ENCODE assay signal across 8 cellular contexts in the genomic region with DNA sequence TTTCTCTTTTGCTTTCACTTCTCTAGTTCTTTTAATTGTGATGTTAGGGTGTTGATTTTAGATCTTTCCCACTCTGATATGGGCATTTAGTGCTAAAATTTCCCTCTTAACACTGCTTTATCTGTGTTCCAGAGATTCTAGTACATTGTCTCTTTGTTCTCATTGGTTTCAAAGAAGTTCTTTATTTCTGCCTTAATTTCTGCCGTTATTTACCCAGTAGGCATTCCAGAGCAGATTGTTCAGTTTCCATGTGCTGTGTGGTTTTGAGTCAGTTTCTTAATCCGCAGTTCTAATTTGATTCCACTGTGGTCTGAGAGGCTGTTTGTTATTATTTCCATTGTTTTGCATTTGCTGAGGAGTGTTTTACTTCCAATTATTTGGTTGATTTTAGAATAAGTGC. TPM values are rescaled to one million over a fixed set of nuclear protein-coding genes. Genes with fewer than 3 reads are reported as not detected.
"Had no signal": no experiment of that assay in that cellular context is flagged by ENCODE, and none has a peak within 500 bp of the region (broad histone marks: within the 10 kb centered on the region; RNA-seq: fewer than 3 reads in every experiment).

No MANE protein-coding gene starts in this region.

RNA-seq across cellular contexts. Expression of gene OR13A1, which starts 16.9 kb away (rescaled TPM):
- total RNA-seq: body of pancreas, cardiac septum, colonic mucosa, lower lobe of right lung, omental fat pad, psoas muscle, upper lobe of right lung had no signal
- polyA plus RNA-seq: keratinocyte, psoas muscle had no signal
